Comparison of ENCODE assay signal across 8 cellular contexts in genomic region chr15:30697315-30697685, GRCh38.
DNase-seq lines count a peak whose midpoint lies in the region; ATAC-seq and TF ChIP-seq lines count a peak whose summit lies in the region.
"Not testable (repeated sequence)": the region's sequence is repeated elsewhere in the genome, so short reads cannot be mapped to it uniquely, and the experiment has no call there.

No MANE protein-coding gene starts in this region.

- not testable (repeated sequence) for H3K9me3 Mint-ChIP-seq in activated T-helper 17 cell treated with anti-CD3 and anti-CD28 coated beads, Interleukin-2, amount 50 U/mL, for 72 hours

- not testable (repeated sequence) for H3K36me3 Mint-ChIP-seq in activated T-helper 17 cell treated with anti-CD3 and anti-CD28 coated beads, Interleukin-2, amount 50 U/mL, for 72 hours (ENCODE audit: low read depth)

- DNase-seq in stimulated activated naive CD8-positive, alpha-beta T cell treated with anti-CD3 and anti-CD28 coated beads, Interleukin-15, Interleukin-2, amounts not matched to agents 100 U/mL and 50 U/mL, for 24 hours, result not testable (repeated sequence)

- not testable (repeated sequence) for H3K79me2 ChIP-seq in KMS-11 (ENCODE audit: insufficient read depth, low read depth)

- not testable (repeated sequence) for H4K20me1 ChIP-seq in KMS-11 (ENCODE audit: insufficient read depth)

- not testable (repeated sequence) for H2AFZ ChIP-seq in KMS-11 (ENCODE audit: low read depth)

- peak overlapping the region; percentile 71; the same call in 1 of the 2 replicates for H3K27ac ChIP-seq in KMS-11

- H3K27me3 ChIP-seq in KMS-11 (ENCODE audit: insufficient read depth, low read depth), result not testable (repeated sequence)

- ATAC-seq in GM18517 (IDR thresholded peaks at IDR 0.05; ENCODE audit: unreplicated experiment) (peak; percentile 54), GM19395 (IDR thresholded peaks at IDR 0.05; ENCODE audit: unreplicated experiment) (peak; percentile 64), GM21717 (IDR thresholded peaks at IDR 0.05; ENCODE audit: unreplicated experiment) (peak; percentile 64), HG02938 (IDR thresholded peaks at IDR 0.05; ENCODE audit: unreplicated experiment) (peak; percentile 68), HG03196 (IDR thresholded peaks at IDR 0.05; ENCODE audit: unreplicated experiment) (peak; percentile 62)
- ATAC-seq in activated T-helper 17 cell treated with anti-CD3 and anti-CD28 coated beads, Interleukin-2, amount 50 U/mL, for 72 hours (replicated peaks), result peak; percentile 84
- ATAC-seq in stimulated activated naive CD8-positive, alpha-beta T cell treated with anti-CD3 and anti-CD28 coated beads, Interleukin-15, Interleukin-2, amounts not matched to agents 100 U/mL and 50 U/mL, for 24 hours, result peak; percentile 55

- H3K4me2 ChIP-seq in KMS-11, result peak overlapping the region; percentile 29; the same call in 1 of the 2 replicates

- not testable (repeated sequence) for H3K4me1 Mint-ChIP-seq in activated T-helper 17 cell treated with anti-CD3 and anti-CD28 coated beads, Interleukin-2, amount 50 U/mL, for 72 hours

- H3K36me3 ChIP-seq in KMS-11 (ENCODE audit: insufficient read depth), result not testable (repeated sequence)

- H3K27me3 Mint-ChIP-seq in activated T-helper 17 cell treated with anti-CD3 and anti-CD28 coated beads, Interleukin-2, amount 50 U/mL, for 72 hours, result not testable (repeated sequence)

- H3K9ac ChIP-seq in KMS-11, result not testable (repeated sequence)

- H3K4me3 Mint-ChIP-seq in activated T-helper 17 cell treated with anti-CD3 and anti-CD28 coated beads, Interleukin-2, amount 50 U/mL, for 72 hours, result not testable (repeated sequence)

- H3K27ac Mint-ChIP-seq in activated T-helper 17 cell treated with anti-CD3 and anti-CD28 coated beads, Interleukin-2, amount 50 U/mL, for 72 hours, result not testable (repeated sequence)

- H3K4me3 ChIP-seq in KMS-11 (IDR thresholded peaks at IDR 0.05; ENCODE audit: insufficient read depth, low read depth, low read length), result not testable (repeated sequence)

- peaks cover 12% of the 10 kb centered on the region for H3K4me1 ChIP-seq in KMS-11 (ENCODE audit: low read depth, poor library complexity, severe bottlenecking)

- TF ChIP-seq CTCF in KMS-11 (conservative IDR thresholded peaks at IDR 0.05; ENCODE audit: low read depth, low read length), result not testable (repeated sequence)
